22 cellular contexts compared by ENCODE assay signal in the genomic region with DNA sequence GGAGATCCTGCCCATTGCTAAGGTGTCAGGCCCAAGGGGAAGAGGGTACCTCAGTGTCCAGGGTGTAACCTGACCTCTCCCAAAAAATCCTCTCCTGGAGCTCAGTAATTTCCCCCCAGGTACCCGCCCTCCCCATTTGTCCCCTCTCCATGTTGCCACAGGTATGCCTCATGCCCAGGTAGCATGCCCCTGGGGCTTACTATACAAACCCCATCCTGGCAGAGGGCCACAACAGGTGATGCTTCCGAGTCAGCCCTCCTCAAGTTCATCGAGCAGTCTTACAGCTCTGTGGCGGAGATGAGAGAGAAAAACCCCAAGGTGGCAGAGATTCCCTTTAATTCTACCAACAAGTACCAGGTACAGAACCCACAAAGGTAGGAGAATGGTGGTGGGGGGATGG. TPM values are rescaled to one million over a fixed set of nuclear protein-coding genes. Genes with fewer than 3 reads are reported as not detected.
DNase-seq lines count a peak whose midpoint lies in the region; ATAC-seq and TF ChIP-seq lines count a peak whose summit lies in the region.
"Had no signal": no experiment of that assay in that cellular context is flagged by ENCODE, and none has a peak within 500 bp of the region (broad histone marks: within the 10 kb centered on the region; RNA-seq: fewer than 3 reads in every experiment).

No MANE protein-coding gene starts in this region.

- H3K4me3 ChIP-seq in GM23338 = no peak overlapping the region
- H3K4me3 ChIP-seq: HAP-1, SJSA1 had no signal

- H3K4me1 Mint-ChIP-seq in GM23338 = peaks cover 59% of the 10 kb centered on the region
- peaks cover 30% of the 10 kb centered on the region for H3K4me1 Mint-ChIP-seq in nephron

- no peak overlapping the region for H2AFZ ChIP-seq in GM23338

- H4K20me1 ChIP-seq in GM23338 (replicated peaks; ENCODE audit: insufficient read depth) = no peaks in the 10 kb centered on the region

- H3K27me3 ChIP-seq in GM23338 (ENCODE audit: insufficient read depth) = no peaks in the 10 kb centered on the region
- H3K27me3 ChIP-seq: SJSA1 had no signal

- H3K4me2 ChIP-seq in GM23338 = peak overlapping the region; percentile 9

- DNase-seq in NCI-H146 (lab: John Stamatoyannopoulos, UW) (peak; percentile 21), NCI-H146 treated with DMSO at 0.1 percent for 48 hours (lab: John Stamatoyannopoulos, UW; ENCODE audit: unreplicated experiment) (no peak), GM23338 (ENCODE audit: low spot score) (no peak), middle frontal gyrus (ENCODE audit: extremely low spot score, low spot score) (no peak), C1 segment of cervical spinal cord (lab: John Stamatoyannopoulos, UW) (no peak)
- DNase-seq: DMS53, KBM-7, NCI-H1092, NCI-H1436, NCI-H2029 treated with DMSO at 0.1 percent for 48 hours, NCI-H2171 treated with DMSO at 0.1 percent for 48 hours had no signal

- H3K27ac Mint-ChIP-seq in GM23338 = no peak overlapping the region
- H3K27ac Mint-ChIP-seq in nephron = peak overlapping the region in 2 of 3 experiments; percentile 43 to 50

- H3K4me1 ChIP-seq in GM23338 (ENCODE audit: insufficient read depth) = peaks cover 47% of the 10 kb centered on the region
- H3K4me1 ChIP-seq: HAP-1 had no signal

- H3K27me3 Mint-ChIP-seq in GM23338 (ENCODE audit: insufficient read depth, low read depth, poor library complexity) = peaks cover 18% of the 10 kb centered on the region
- peaks cover 20% of the 10 kb centered on the region for H3K27me3 Mint-ChIP-seq in nephron (ENCODE audit: low read depth)

- no peaks in the 10 kb centered on the region for H3K9me2 ChIP-seq in GM23338 (ENCODE audit: insufficient read depth)

- TF ChIP-seq CTCF in GM23338 (conservative IDR thresholded peaks at IDR 0.05; ENCODE audit: low read depth in 2 of 2) (no peak), nephron (IDR thresholded peaks at IDR 0.05; ENCODE audit: unreplicated experiment in 3 of 3) (no peak)

- H3K36me3 Mint-ChIP-seq in GM23338 (ENCODE audit: low read depth) = no peaks in the 10 kb centered on the region
- no peaks in the 10 kb centered on the region for H3K36me3 Mint-ChIP-seq in nephron (ENCODE audit: low read depth)
- H3K36me3 Mint-ChIP-seq: CD14-positive monocyte had no signal

- ATAC-seq in GM23338 (no peak), HG02763 (IDR thresholded peaks at IDR 0.05; ENCODE audit: unreplicated experiment) (no peak)

- peaks cover 20% of the 10 kb centered on the region for H3F3A ChIP-seq in GM23338 (replicated peaks; ENCODE audit: low read depth)

- no peaks in the 10 kb centered on the region for H3K79me2 ChIP-seq in GM23338 (replicated peaks; ENCODE audit: insufficient read depth)

- H3K36me3 ChIP-seq in GM23338 (ENCODE audit: insufficient read depth) = no peaks in the 10 kb centered on the region
- H3K36me3 ChIP-seq: HAP-1, SJSA1 had no signal

- H3K9me3 Mint-ChIP-seq in GM23338 = no peaks in the 10 kb centered on the region
- H3K9me3 Mint-ChIP-seq in nephron = no peaks in the 10 kb centered on the region
- H3K9me3 Mint-ChIP-seq: CD14-positive monocyte had no signal

- no peak overlapping the region for H3K27ac ChIP-seq in GM23338 (ENCODE audit: low read depth)
- H3K27ac ChIP-seq in cingulate gyrus (ENCODE audit: low read depth, low read length) = peak overlapping the region; percentile 54
- H3K27ac ChIP-seq: 22Rv1, HL-60, SJSA1 had no signal

- H3K4me3 Mint-ChIP-seq in GM23338 (no peak overlapping the region), nephron (no peak overlapping the region)

TF ChIP-seq in GM23338, 12 proteins besides CTCF, POLR2A, EP300 and RAD21 (continues in another document):
- TF ChIP-seq NANOG (IDR thresholded peaks at IDR 0.05; ENCODE audit: borderline replicate concordance) (no peak), JUNB (IDR thresholded peaks at IDR 0.05; ENCODE audit: unreplicated experiment) (no peak), POLR2AphosphoS5 (IDR thresholded peaks at IDR 0.05; ENCODE audit: low read depth) (no peak), ZNF114 (CRISPR knock-in tag; IDR thresholded peaks at IDR 0.05) (no peak), CREB1 (CRISPR knock-in tag; IDR thresholded peaks at IDR 0.05; ENCODE audit: low read depth) (no peak), STAT1 (IDR thresholded peaks at IDR 0.05; ENCODE audit: unreplicated experiment) (no peak), ZNF331 (CRISPR knock-in tag; IDR thresholded peaks at IDR 0.05; ENCODE audit: low read depth) (no peak), EZH2phosphoT487 (IDR thresholded peaks at IDR 0.05; ENCODE audit: unreplicated experiment) (no peak)
- TF ChIP-seq, protein P1, sequence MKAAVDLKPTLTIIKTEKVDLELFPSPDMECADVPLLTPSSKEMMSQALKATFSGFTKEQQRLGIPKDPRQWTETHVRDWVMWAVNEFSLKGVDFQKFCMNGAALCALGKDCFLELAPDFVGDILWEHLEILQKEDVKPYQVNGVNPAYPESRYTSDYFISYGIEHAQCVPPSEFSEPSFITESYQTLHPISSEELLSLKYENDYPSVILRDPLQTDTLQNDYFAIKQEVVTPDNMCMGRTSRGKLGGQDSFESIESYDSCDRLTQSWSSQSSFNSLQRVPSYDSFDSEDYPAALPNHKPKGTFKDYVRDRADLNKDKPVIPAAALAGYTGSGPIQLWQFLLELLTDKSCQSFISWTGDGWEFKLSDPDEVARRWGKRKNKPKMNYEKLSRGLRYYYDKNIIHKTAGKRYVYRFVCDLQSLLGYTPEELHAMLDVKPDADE (IDR thresholded peaks at IDR 0.05) = no peak
- TF ChIP-seq, protein P2, sequence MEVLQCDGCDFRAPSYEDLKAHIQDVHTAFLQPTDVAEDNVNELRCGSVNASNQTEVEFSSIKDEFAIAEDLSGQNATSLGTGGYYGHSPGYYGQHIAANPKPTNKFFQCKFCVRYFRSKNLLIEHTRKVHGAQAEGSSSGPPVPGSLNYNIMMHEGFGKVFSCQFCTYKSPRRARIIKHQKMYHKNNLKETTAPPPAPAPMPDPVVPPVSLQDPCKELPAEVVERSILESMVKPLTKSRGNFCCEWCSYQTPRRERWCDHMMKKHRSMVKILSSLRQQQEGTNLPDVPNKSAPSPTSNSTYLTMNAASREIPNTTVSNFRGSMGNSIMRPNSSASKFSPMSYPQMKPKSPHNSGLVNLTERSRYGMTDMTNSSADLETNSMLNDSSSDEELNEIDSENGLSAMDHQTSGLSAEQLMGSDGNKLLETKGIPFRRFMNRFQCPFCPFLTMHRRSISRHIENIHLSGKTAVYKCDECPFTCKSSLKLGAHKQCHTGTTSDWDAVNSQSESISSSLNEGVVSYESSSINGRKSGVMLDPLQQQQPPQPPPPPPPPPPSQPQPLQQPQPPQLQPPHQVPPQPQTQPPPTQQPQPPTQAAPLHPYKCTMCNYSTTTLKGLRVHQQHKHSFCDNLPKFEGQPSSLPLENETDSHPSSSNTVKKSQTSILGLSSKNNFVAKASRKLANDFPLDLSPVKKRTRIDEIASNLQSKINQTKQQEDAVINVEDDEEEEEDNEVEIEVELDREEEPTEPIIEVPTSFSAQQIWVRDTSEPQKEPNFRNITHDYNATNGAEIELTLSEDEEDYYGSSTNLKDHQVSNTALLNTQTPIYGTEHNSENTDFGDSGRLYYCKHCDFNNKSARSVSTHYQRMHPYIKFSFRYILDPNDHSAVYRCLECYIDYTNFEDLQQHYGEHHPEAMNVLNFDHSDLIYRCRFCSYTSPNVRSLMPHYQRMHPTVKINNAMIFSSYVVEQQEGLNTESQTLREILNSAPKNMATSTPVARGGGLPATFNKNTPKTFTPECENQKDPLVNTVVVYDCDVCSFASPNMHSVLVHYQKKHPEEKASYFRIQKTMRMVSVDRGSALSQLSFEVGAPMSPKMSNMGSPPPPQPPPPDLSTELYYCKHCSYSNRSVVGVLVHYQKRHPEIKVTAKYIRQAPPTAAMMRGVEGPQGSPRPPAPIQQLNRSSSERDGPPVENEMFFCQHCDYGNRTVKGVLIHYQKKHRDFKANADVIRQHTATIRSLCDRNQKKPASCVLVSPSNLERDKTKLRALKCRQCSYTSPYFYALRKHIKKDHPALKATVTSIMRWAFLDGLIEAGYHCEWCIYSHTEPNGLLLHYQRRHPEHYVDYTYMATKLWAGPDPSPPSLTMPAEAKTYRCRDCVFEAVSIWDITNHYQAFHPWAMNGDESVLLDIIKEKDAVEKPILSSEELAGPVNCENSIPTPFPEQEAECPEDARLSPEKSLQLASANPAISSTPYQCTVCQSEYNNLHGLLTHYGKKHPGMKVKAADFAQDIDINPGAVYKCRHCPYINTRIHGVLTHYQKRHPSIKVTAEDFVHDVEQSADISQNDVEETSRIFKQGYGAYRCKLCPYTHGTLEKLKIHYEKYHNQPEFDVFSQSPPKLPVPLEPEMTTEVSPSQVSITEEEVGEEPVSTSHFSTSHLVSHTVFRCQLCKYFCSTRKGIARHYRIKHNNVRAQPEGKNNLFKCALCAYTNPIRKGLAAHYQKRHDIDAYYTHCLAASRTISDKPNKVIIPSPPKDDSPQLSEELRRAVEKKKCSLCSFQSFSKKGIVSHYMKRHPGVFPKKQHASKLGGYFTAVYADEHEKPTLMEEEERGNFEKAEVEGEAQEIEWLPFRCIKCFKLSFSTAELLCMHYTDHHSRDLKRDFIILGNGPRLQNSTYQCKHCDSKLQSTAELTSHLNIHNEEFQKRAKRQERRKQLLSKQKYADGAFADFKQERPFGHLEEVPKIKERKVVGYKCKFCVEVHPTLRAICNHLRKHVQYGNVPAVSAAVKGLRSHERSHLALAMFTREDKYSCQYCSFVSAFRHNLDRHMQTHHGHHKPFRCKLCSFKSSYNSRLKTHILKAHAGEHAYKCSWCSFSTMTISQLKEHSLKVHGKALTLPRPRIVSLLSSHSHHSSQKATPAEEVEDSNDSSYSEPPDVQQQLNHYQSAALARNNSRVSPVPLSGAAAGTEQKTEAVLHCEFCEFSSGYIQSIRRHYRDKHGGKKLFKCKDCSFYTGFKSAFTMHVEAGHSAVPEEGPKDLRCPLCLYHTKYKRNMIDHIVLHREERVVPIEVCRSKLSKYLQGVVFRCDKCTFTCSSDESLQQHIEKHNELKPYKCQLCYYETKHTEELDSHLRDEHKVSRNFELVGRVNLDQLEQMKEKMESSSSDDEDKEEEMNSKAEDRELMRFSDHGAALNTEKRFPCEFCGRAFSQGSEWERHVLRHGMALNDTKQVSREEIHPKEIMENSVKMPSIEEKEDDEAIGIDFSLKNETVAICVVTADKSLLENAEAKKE (CRISPR knock-in tag; IDR thresholded peaks at IDR 0.05) = no peak

RNA-seq across cellular contexts. Expression of a gene that starts 15.7 kb away (rescaled TPM):
- 0.23 and 0.63 TPM in 2 replicates for total RNA-seq in GM23338 (2014; rRNA removed; shearing (Covaris generic))
- polyA plus RNA-seq in GM23338 (2016; fragmentation: Nextera tagmentation; extraction: Ambion mirVana) = 0.27 and 0.43 TPM in 2 replicates
- total RNA-seq: HT-29; NCI-H460; SJSA1; T-helper 1 cell treated with Interleukin-12 subunit alpha and Interleukin-12 subunit beta and Interleukin-4 antibody, amounts not matched to agents 30 ng/mL and 1 ng/mL, for 36 hours had no signal

RNA-seq across cellular contexts. Expression of a gene that starts 23.3 kb away (rescaled TPM):
- 1.2 and 2.8 TPM in 2 replicates for total RNA-seq in GM23338 (2014; rRNA removed; shearing (Covaris generic))
- 1.0 and 1.1 TPM in 2 replicates for polyA plus RNA-seq in GM23338 (2016; fragmentation: Nextera tagmentation; extraction: Ambion mirVana)
- total RNA-seq: HT-29; NCI-H460; SJSA1; T-helper 1 cell treated with Interleukin-12 subunit alpha and Interleukin-12 subunit beta and Interleukin-4 antibody, amounts not matched to agents 30 ng/mL and 1 ng/mL, for 36 hours had no signal

RNA-seq across cellular contexts. Expression of a gene that starts 38.1 kb away (rescaled TPM):
- 80.8 and 104 TPM in 2 replicates for total RNA-seq in GM23338 (2014; rRNA removed; shearing (Covaris generic))
- polyA plus RNA-seq in GM23338 (2016; fragmentation: Nextera tagmentation; extraction: Ambion mirVana) = 60.3 and 66.6 TPM in 2 replicates

RNA-seq across cellular contexts. Expression of a gene that starts 51.5 kb away (rescaled TPM):
- 17.7 and 18.3 TPM in 2 replicates for total RNA-seq in GM23338 (2014; rRNA removed; shearing (Covaris generic))
- 4.9 and 5.2 TPM in 2 replicates for polyA plus RNA-seq in GM23338 (2016; fragmentation: Nextera tagmentation; extraction: Ambion mirVana)
- total RNA-seq: HT-29; T-helper 1 cell treated with Interleukin-12 subunit alpha and Interleukin-12 subunit beta and Interleukin-4 antibody, amounts not matched to agents 30 ng/mL and 1 ng/mL, for 36 hours had no signal
- polyA plus RNA-seq: CD14-positive monocyte had no signal
